In genomic region chr3:130576571-130577266, GRCh38 we compare ENCODE assay signal across 17 cellular contexts. TPM values are rescaled to one million over a fixed set of nuclear protein-coding genes. Genes with fewer than 3 reads are reported as not detected.
A peak's percentile ranks its signal among the peaks of the same experiment; 100 is the strongest.
DNase-seq lines count a peak whose midpoint lies in the region; ATAC-seq and TF ChIP-seq lines count a peak whose summit lies in the region.
"Had no signal": no experiment of that assay in that cellular context is flagged by ENCODE, and none has a peak within 500 bp of the region (broad histone marks: within the 10 kb centered on the region; RNA-seq: fewer than 3 reads in every experiment).

No MANE protein-coding gene starts in this region.

- H3K4me3 ChIP-seq in adipocyte (ENCODE audit: low read length) (no peak overlapping the region), fibroblast of the aortic adventitia (ENCODE audit: low read depth, low read length) (no peak overlapping the region), smooth muscle cell (no peak overlapping the region), Caco-2 (ENCODE audit: low read depth, low read length) (no peak overlapping the region)
- H3K4me3 ChIP-seq: transverse colon had no signal

- no peaks in the 10 kb centered on the region for H3K9me3 Mint-ChIP-seq in Caco-2 (ENCODE audit: unreplicated experiment)
- H3K9me3 Mint-ChIP-seq: natural killer cell had no signal

- no peak overlapping the region for H3K4me3 Mint-ChIP-seq in Caco-2 (ENCODE audit: unreplicated experiment)
- H3K4me3 Mint-ChIP-seq: CD4-positive, CD25-positive, alpha-beta regulatory T cell; natural killer cell had no signal

- intact Hi-C loops in Caco-2 (cut with micrococcal nuclease; ENCODE audit: unreplicated experiment) = no loop called here

- peak overlapping the region; percentile 60 for H3K4me2 ChIP-seq in smooth muscle cell

- ATAC-seq in HG02870 (IDR thresholded peaks at IDR 0.05; ENCODE audit: unreplicated experiment) = no peak
- ATAC-seq: natural killer cell had no signal

- no peaks in the 10 kb centered on the region for H3K79me2 ChIP-seq in smooth muscle cell (ENCODE audit: low read depth)

- peak; percentile 71 for DNase-seq in EH (ENCODE audit: low read depth)
- peak; percentile 66 for DNase-seq in adipocyte (ENCODE audit: low read depth)
- peak; percentile 92 for DNase-seq in fibroblast of the aortic adventitia (ENCODE audit: low read depth)
- no peak for DNase-seq in smooth muscle cell (lab: John Stamatoyannopoulos, UW; ENCODE audit: unreplicated experiment)
- DNase-seq in Caco-2 = no peak
- DNase-seq in OCI-M1 (lab: John Stamatoyannopoulos, UW) = no peak
- DNase-seq: activated CD4-positive, alpha-beta T cell treated with anti-CD3 and anti-CD28 coated beads, Interleukin-2, amount 50 U/mL, for 1 hour; activated naive CD4-positive, alpha-beta T cell treated with Interleukin-2 at 50 U/mL for 16 hours; CD4-positive, CD25-positive, alpha-beta regulatory T cell; DMS79 treated with DMSO at 0.1 percent for 48 hours; natural killer cell; NCI-H1694; NCI-H446 treated with DMSO at 0.1 percent for 48 hours; transverse colon had no signal

- CTCF ChIA-PET in Caco-2 (lab: Charles Lee) = no interaction called here

- H3F3A ChIP-seq in smooth muscle cell (ENCODE audit: low read depth) = no peaks in the 10 kb centered on the region

- no peaks in the 10 kb centered on the region for H3K36me3 Mint-ChIP-seq in Caco-2 (ENCODE audit: insufficient read depth, unreplicated experiment)
- H3K36me3 Mint-ChIP-seq: CD4-positive, CD25-positive, alpha-beta regulatory T cell; natural killer cell had no signal

- peaks cover 15% of the 10 kb centered on the region for H3K27me3 Mint-ChIP-seq in Caco-2 (ENCODE audit: insufficient read depth, unreplicated experiment)
- H3K27me3 Mint-ChIP-seq: progenitor cell of endocrine pancreas had no signal

- H3K9ac ChIP-seq in adipocyte (ENCODE audit: low read length) = no peak overlapping the region
- no peak overlapping the region for H3K9ac ChIP-seq in smooth muscle cell (ENCODE audit: low read depth)

- H3K4me1 ChIP-seq in adipocyte (ENCODE audit: control insufficient read depth, insufficient read depth, low read length) (peaks cover 24% of the 10 kb centered on the region), smooth muscle cell (ENCODE audit: low read depth) (peaks cover 6% of the 10 kb centered on the region), Caco-2 (no peaks in the 10 kb centered on the region)
- H3K4me1 ChIP-seq: transverse colon had no signal

- H3K27me3 ChIP-seq in adipocyte (replicated peaks; ENCODE audit: control insufficient read depth, insufficient read depth, low read length) (no peaks in the 10 kb centered on the region), smooth muscle cell (ENCODE audit: low read depth) (no peaks in the 10 kb centered on the region), Caco-2 (replicated peaks; ENCODE audit: control insufficient read depth, insufficient read depth, low read length) (no peaks in the 10 kb centered on the region)
- H3K27me3 ChIP-seq: transverse colon had no signal

- no TSS peak for BruUV-seq in Caco-2 (replicated peaks; lab: Mats Ljungman, UMichigan)

- H3K27ac Mint-ChIP-seq in Caco-2 (ENCODE audit: unreplicated experiment) = no peak overlapping the region
- H3K27ac Mint-ChIP-seq: CD4-positive, CD25-positive, alpha-beta regulatory T cell; natural killer cell; progenitor cell of endocrine pancreas had no signal

- H4K20me1 ChIP-seq in smooth muscle cell (ENCODE audit: low read depth) = no peaks in the 10 kb centered on the region

- H2AFZ ChIP-seq in smooth muscle cell (ENCODE audit: low read depth) = peak overlapping the region; percentile 31

- H3K36me3 ChIP-seq in adipocyte (ENCODE audit: control insufficient read depth, insufficient read depth, low read length, severe bottlenecking) (no peaks in the 10 kb centered on the region), smooth muscle cell (ENCODE audit: low read depth) (no peaks in the 10 kb centered on the region), Caco-2 (ENCODE audit: control insufficient read depth, insufficient read depth, low read length) (no peaks in the 10 kb centered on the region)
- H3K36me3 ChIP-seq: transverse colon had no signal

- peak overlapping the region; percentile 67 for H3K27ac ChIP-seq in smooth muscle cell (ENCODE audit: low read depth)
- H3K27ac ChIP-seq: transverse colon had no signal

- WGBS in smooth muscle cell (ENCODE audit: low lambda C conversion rate) = 58% methylated on average over 2 of the region's 2 CpGs

- TF ChIP-seq CTCF in fibroblast of the aortic adventitia (IDR thresholded peaks at IDR 0.05; ENCODE audit: insufficient read depth, low read length) (no peak), smooth muscle cell (IDR thresholded peaks at IDR 0.05; ENCODE audit: borderline replicate concordance, insufficient read depth, poor library complexity, severe bottlenecking) (no peak), Caco-2 (IDR thresholded peaks at IDR 0.05; ENCODE audit: insufficient read depth in 1 of 2, low read depth in 1 of 2, low read length in 1 of 2, severe bottlenecking in 1 of 2, unreplicated experiment in 1 of 2) (no peak)

- POLR2A ChIA-PET in Caco-2 (lab: Charles Lee) = no interaction called here

- H3K9me3 ChIP-seq in adipocyte (ENCODE audit: control insufficient read depth, low read length) (no peaks in the 10 kb centered on the region), smooth muscle cell (replicated peaks; ENCODE audit: low read depth) (no peaks in the 10 kb centered on the region), Caco-2 (no peaks in the 10 kb centered on the region)
- H3K9me3 ChIP-seq: transverse colon had no signal

- H3K4me1 Mint-ChIP-seq in Caco-2 (ENCODE audit: low read depth, unreplicated experiment) = no peaks in the 10 kb centered on the region
- H3K4me1 Mint-ChIP-seq: CD4-positive, CD25-positive, alpha-beta regulatory T cell; natural killer cell had no signal

RNA-seq across cellular contexts. Expression of gene COL6A6, which starts 59.7 kb away (rescaled TPM):
- total RNA-seq in fibroblast of the aortic adventitia (ENCODE audit: low replicate concordance) (18.6 and 20.7 TPM in 2 replicates), smooth muscle cell (1.5 and 1.6 TPM in 2 replicates), Caco-2 (2022) (not detected in 2 replicates)
- 0.38 and 0.41 TPM in 2 replicates for polyA plus RNA-seq in smooth muscle cell
- total RNA-seq: CD4-positive, CD25-positive, alpha-beta regulatory T cell; MCF 10A; natural killer cell had no signal
- polyA plus RNA-seq: CD4-positive, CD25-positive, alpha-beta regulatory T cell had no signal

Comparison
In these comparisons a context has a peak if more than half of its experiments do, and no peak if none do; other contexts are left out.
1. DNase-seq: peak in EH (single experiment), adipocyte (single experiment) and fibroblast of the aortic adventitia (single experiment); none in smooth muscle cell (single experiment), Caco-2 (0 of 2) and OCI-M1 (single experiment).